ENCODE assay signal across 26 cellular contexts in genomic region chr14:102966256-102966655, GRCh38. TPM values are rescaled to one million over a fixed set of nuclear protein-coding genes. Genes with fewer than 3 reads are reported as not detected.
"Had no signal": no experiment of that assay in that cellular context is flagged by ENCODE, and none has a peak within 500 bp of the region (broad histone marks: within the 10 kb centered on the region; RNA-seq: fewer than 3 reads in every experiment).

No MANE protein-coding gene starts in this region.

- H3K27ac ChIP-seq: left lung, lower lobe of right lung, pancreas, testis, transverse colon, upper lobe of left lung, vagina had no signal

- H3K4me3 ChIP-seq: left lung, lower lobe of right lung, pancreas, testis, thyroid gland, transverse colon, upper lobe of left lung, vagina had no signal

- H3K4me3 Mint-ChIP-seq: naive thymus-derived CD8-positive, alpha-beta T cell; nephron; neural crest cell; stimulated activated memory B cell treated with anti-CD40 and anti-IgM and Interleukin-4, amounts not matched to agents 10 μg/mL and 1 μg/mL and 100 μg/mL, for 72 hours; stimulated activated naive CD8-positive, alpha-beta T cell treated with anti-CD3 and anti-CD28 coated beads, Interleukin-15, amount 100 ng/mL, for 72 hours had no signal

- H3K9me3 ChIP-seq: left lung, lower lobe of right lung, pancreas, testis, thyroid gland, transverse colon, upper lobe of left lung, vagina had no signal

- H3K9me3 Mint-ChIP-seq: naive thymus-derived CD8-positive, alpha-beta T cell; nephron; neural crest cell; stimulated activated memory B cell treated with anti-CD40 and anti-IgM and Interleukin-4, amounts not matched to agents 10 μg/mL and 1 μg/mL and 100 μg/mL, for 72 hours; stimulated activated naive CD8-positive, alpha-beta T cell treated with anti-CD3 and anti-CD28 coated beads, Interleukin-15, amount 100 ng/mL, for 72 hours had no signal

- DNase-seq: hippocampal formation; left colon; lower lobe of right lung; mammary epithelial cell; mesenchymal stem cell; naive thymus-derived CD8-positive, alpha-beta T cell; nucleus accumbens; right cardiac atrium; small intestine; stimulated activated CD4-positive, alpha-beta T cell treated with anti-CD3 and anti-CD28 coated beads, Interleukin-1b, Interleukin-23, amount 100 ng/mL, for 48 hours; stimulated activated CD4-positive, alpha-beta T cell treated with anti-CD3 and anti-CD28 coated beads, Interleukin-2, amount 100 ng/mL, for 48 hours; stimulated activated CD4-positive, alpha-beta T cell treated with anti-CD3 and anti-CD28 coated beads, Interleukin-4, amount 100 ng/mL, for 4 hours; stimulated activated CD8-positive, alpha-beta memory T cell treated with anti-CD3 and anti-CD28 coated beads, Interleukin-4, amount 100 ng/mL, for 48 hours; stimulated activated naive CD4-positive, alpha-beta T cell treated with Interleukin-2 at 50 U/mL for 16 hours; stimulated activated naive CD8-positive, alpha-beta T cell treated with anti-CD3 and anti-CD28 coated beads, Interleukin-15, amount 100 ng/mL, for 72 hours; testis; thyroid gland; transverse colon; upper lobe of left lung had no signal

- H3K4me1 ChIP-seq: lower lobe of right lung, pancreas, testis, transverse colon, vagina had no signal

- H3K27ac Mint-ChIP-seq: nephron; stimulated activated memory B cell treated with anti-CD40 and anti-IgM and Interleukin-4, amounts not matched to agents 10 μg/mL and 1 μg/mL and 100 μg/mL, for 72 hours; stimulated activated naive CD8-positive, alpha-beta T cell treated with anti-CD3 and anti-CD28 coated beads, Interleukin-15, amount 100 ng/mL, for 72 hours had no signal

- FAIRE-seq: keratinocyte, pancreas, small intestine had no signal

- H3K27me3 Mint-ChIP-seq: naive thymus-derived CD8-positive, alpha-beta T cell; stimulated activated memory B cell treated with anti-CD40 and anti-IgM and Interleukin-4, amounts not matched to agents 10 μg/mL and 1 μg/mL and 100 μg/mL, for 72 hours; stimulated activated naive CD8-positive, alpha-beta T cell treated with anti-CD3 and anti-CD28 coated beads, Interleukin-15, amount 100 ng/mL, for 72 hours had no signal

- H3K27me3 ChIP-seq: left lung, pancreas, testis, thyroid gland, transverse colon, upper lobe of left lung, vagina had no signal

- H3K4me1 Mint-ChIP-seq: naive thymus-derived CD8-positive, alpha-beta T cell; neural crest cell; stimulated activated memory B cell treated with anti-CD40 and anti-IgM and Interleukin-4, amounts not matched to agents 10 μg/mL and 1 μg/mL and 100 μg/mL, for 72 hours; stimulated activated naive CD8-positive, alpha-beta T cell treated with anti-CD3 and anti-CD28 coated beads, Interleukin-15, amount 100 ng/mL, for 72 hours had no signal

- ATAC-seq: left colon; left lung; lower lobe of right lung; naive thymus-derived CD8-positive, alpha-beta T cell; pancreas; right cardiac atrium; stimulated activated memory B cell treated with anti-CD40 and anti-IgM and Interleukin-4, amounts not matched to agents 10 μg/mL and 1 μg/mL and 100 μg/mL, for 72 hours; stimulated activated naive CD8-positive, alpha-beta T cell treated with anti-CD3 and anti-CD28 coated beads, Interleukin-15, amount 100 ng/mL, for 72 hours had no signal

RNA-seq across cellular contexts. Expression of gene AMN, which starts 43.8 kb away (rescaled TPM):
- polyA plus RNA-seq: mammary epithelial cell had no signal
